In genomic region chr2:61534926-61535325, GRCh38 we compare ENCODE assay signal across 8 cellular contexts. TPM values are rescaled to one million over a fixed set of nuclear protein-coding genes. Genes with fewer than 3 reads are reported as not detected.
DNase-seq lines count a peak whose midpoint lies in the region; ATAC-seq, FAIRE-seq and TF ChIP-seq lines count a peak whose summit lies in the region.

No MANE protein-coding gene starts in this region.

- TF ChIP-seq EP300 in A549 (IDR thresholded peaks at IDR 0.05), result no peak

- CTCF ChIA-PET in A549 (lab: Yijun Ruan, JAX), result interaction anchor here (0.9 to 1.9 kb wide), 3 partner anchors 57 to 101 kb away, joined by 3 to 9 read pairs (median 4); no protein-coding TSS in a partner anchor

- H3K27ac ChIP-seq in A549 (peak overlapping the region; percentile 62 to 97; a peak in 5 of 6 replicates), mesendoderm (ENCODE audit: low read depth, low read length) (no peak overlapping the region), testis (peak overlapping the region in 1 of 2 donors; percentile 94)

- no peaks in the 10 kb centered on the region for H3K79me1 ChIP-seq in mesendoderm (ENCODE audit: low read length)

- no peak overlapping the region for H3K56ac ChIP-seq in mesendoderm (ENCODE audit: low read length)

- H2BK120ac ChIP-seq in mesendoderm (ENCODE audit: low read depth, low read length), result no peak overlapping the region

- no peak for TF ChIP-seq POLR2A in A549 (IDR thresholded peaks at IDR 0.05; ENCODE audit: low read length)
- TF ChIP-seq POLR2A in testis (IDR thresholded peaks at IDR 0.05), result no peak

- H3K79me2 ChIP-seq in mesendoderm (ENCODE audit: control insufficient read depth, insufficient read depth, low read length), result peaks cover 63% of the 10 kb centered on the region

- no peak overlapping the region for H2AK5ac ChIP-seq in mesendoderm (ENCODE audit: low read length)

- DNase-seq in A549 (ENCODE audit: low read depth in 1 of 2, low spot score in 1 of 2) (no peak), HAP-1 (ENCODE audit: low spot score in 2 of 2) (no peak), astrocyte of the cerebellum (ENCODE audit: low read depth) (no peak), mesendoderm (no peak), testis (no peak), OCI-M2 (lab: John Stamatoyannopoulos, UW; ENCODE audit: unreplicated experiment) (no peak), NCI-H2029 treated with DMSO at 0.1 percent for 48 hours (lab: John Stamatoyannopoulos, UW) (no peak)

- H3K23ac ChIP-seq in mesendoderm (ENCODE audit: low read length), result no peak overlapping the region

- H3K4me3 ChIP-seq in A549 (peak overlapping the region; percentile 83), HAP-1 (peak overlapping the region; percentile 77), astrocyte of the cerebellum (ENCODE audit: low read depth, low read length) (peak overlapping the region; percentile 66), mesendoderm (ENCODE audit: low read length) (no peak overlapping the region), testis (no peak overlapping the region)

- peak overlapping the region; percentile 38 for H3K9ac ChIP-seq in mesendoderm (ENCODE audit: low read length)

- H3K27me3 ChIP-seq in HAP-1 (ENCODE audit: low read depth) (no peaks in the 10 kb centered on the region), mesendoderm (ENCODE audit: insufficient read depth, low read length, poor library complexity) (no peaks in the 10 kb centered on the region), testis (no peaks in the 10 kb centered on the region)

- H3K9me3 ChIP-seq in A549 (no peaks in the 10 kb centered on the region), HAP-1 (no peaks in the 10 kb centered on the region), testis (no peaks in the 10 kb centered on the region)

- H2BK5ac ChIP-seq in mesendoderm (ENCODE audit: low read length), result no peak overlapping the region

- no peak overlapping the region for H3K4ac ChIP-seq in mesendoderm (ENCODE audit: low read depth, low read length)

- 40% methylated on average over 2 of the region's 2 CpGs for WGBS in A549 (ENCODE audit: missing lambda C conversion rate)
- WGBS in mesendoderm (ENCODE audit: extremely low coverage, insufficient coverage, low lambda C conversion rate), result no CpG with 5 or more reads among the region's 2 CpGs
- WGBS in testis, 2 donors, result 19 to 25% methylated on average over 2 of the region's 2 CpGs

- TF ChIP-seq CTCF in A549 (IDR thresholded peaks at IDR 0.05), result no peak
- no peak for TF ChIP-seq CTCF in astrocyte of the cerebellum (IDR thresholded peaks at IDR 0.05; ENCODE audit: low read depth, low read length, missing control alignments)
- TF ChIP-seq CTCF in testis (IDR thresholded peaks at IDR 0.05), result no peak

- intact Hi-C loops in testis (cut with DNase I; ENCODE audit: low total_unique reads), result no loop called here

- peaks cover 52% of the 10 kb centered on the region for H3K4me1 ChIP-seq in A549
- peaks cover 51% of the 10 kb centered on the region for H3K4me1 ChIP-seq in HAP-1
- H3K4me1 ChIP-seq in mesendoderm (ENCODE audit: control insufficient read depth, low read depth, low read length), result peaks cover 5% of the 10 kb centered on the region
- peaks cover 15% of the 10 kb centered on the region for H3K4me1 ChIP-seq in testis

- TF ChIP-seq RAD21 in A549 (conservative IDR thresholded peaks at IDR 0.05 in 1 of 2, IDR thresholded peaks at IDR 0.05 in 1 of 2), result no peak

- no peak overlapping the region for H4K5ac ChIP-seq in mesendoderm (ENCODE audit: low read length)

- POLR2A ChIA-PET in A549 (lab: Yijun Ruan, JAX), result interaction anchor here (0.6 to 1.7 kb wide), 2 partner anchors 319 to 339 kb away, joined by 4 to 5 read pairs; partner anchors contain the start of gene FAM161A

- ATAC-seq in A549, result no peak
- no peak for ATAC-seq in HG03342 (IDR thresholded peaks at IDR 0.05; ENCODE audit: unreplicated experiment)

- H3K36me3 ChIP-seq in HAP-1 (replicated peaks), result peaks cover 42% of the 10 kb centered on the region
- H3K36me3 ChIP-seq in mesendoderm (ENCODE audit: control insufficient read depth, insufficient read depth, low read length), result no peaks in the 10 kb centered on the region
- H3K36me3 ChIP-seq in testis (ENCODE audit: low read depth, missing control alignments), result no peaks in the 10 kb centered on the region

- in situ Hi-C loops in HAP-1 (cut with MboI; ENCODE audit: low sequenced_read_pairs) (loop anchor here (10.0 kb wide), 1 partner anchor 130 kb away; no protein-coding TSS in a partner anchor), astrocyte of the cerebellum (cut with HindIII; ENCODE audit: low sequenced_read_pairs) (no loop called here)

- H2BK15ac ChIP-seq in mesendoderm (replicated peaks; ENCODE audit: low read depth), result no peak overlapping the region

- no peak overlapping the region for H3K18ac ChIP-seq in mesendoderm (ENCODE audit: low read length)

- FAIRE-seq in A549 (lab: Jason Lieb, UNC), result no peak

- H4K8ac ChIP-seq in mesendoderm (ENCODE audit: low read depth, low read length), result no peak overlapping the region

- H3K4me2 ChIP-seq in A549 (peak overlapping the region; percentile 84), mesendoderm (ENCODE audit: low read length) (peak overlapping the region; percentile 1)

TF ChIP-seq in A549, 52 proteins besides CTCF, POLR2A, EP300 and RAD21:
- TF ChIP-seq GATA3 (IDR thresholded peaks at IDR 0.05; ENCODE audit: borderline replicate concordance) (no peak), JUNB (IDR thresholded peaks at IDR 0.05) (no peak), ATOH8 (CRISPR knock-in tag; IDR thresholded peaks at IDR 0.05; ENCODE audit: low read depth) (no peak), MAX (IDR thresholded peaks at IDR 0.05) (no peak), MAZ (IDR thresholded peaks at IDR 0.05; ENCODE audit: borderline replicate concordance, low read depth, low read length) (no peak), EHF (CRISPR knock-in tag; IDR thresholded peaks at IDR 0.05) (no peak), HES2 (IDR thresholded peaks at IDR 0.05) (no peak), ZNF302 (CRISPR knock-in tag; IDR thresholded peaks at IDR 0.05) (no peak), RFX5 (IDR thresholded peaks at IDR 0.05) (no peak)

RNA-seq across cellular contexts. Expression of gene XPO1, which starts 3.2 kb away (rescaled TPM):
- 173 and 216 TPM in 2 replicates for polyA plus RNA-seq in A549 (2011; rRNA removed)
- 52.6 and 56.2 TPM in 2 replicates for polyA plus RNA-seq in A549 (2012; cell fraction: cytosol; rRNA removed)
- 41.9 and 72.3 TPM in 2 replicates for polyA plus RNA-seq in A549 (2012; cell fraction: nucleus; rRNA removed)
- polyA plus RNA-seq in A549 (2017; fragmentation: RNase III; extraction: RNeasy Plus Mini Kit Qiagen cat#74134 plus additional on column Dnase treatment), result 152 to 154 TPM (median 153 TPM) in 3 replicates
- 77.7 and 97.4 TPM in 2 replicates for polyA minus RNA-seq in A549 (2011; rRNA and poly(A)+ RNA removed)
- polyA plus RNA-seq in mesendoderm (2013, experiment 1 of 2), result 155 TPM
- polyA plus RNA-seq in mesendoderm (2013, experiment 2 of 2), result 153 TPM
- 100 to 1,000 TPM; 236 to 239 TPM for total RNA-seq in testis
- polyA plus RNA-seq in testis (ENCODE audit: insufficient read depth, low read depth, low replicate concordance), result 108 TPM

Comparison
In these comparisons a context has a peak if more than half of its experiments do, and no peak if none do; other contexts are left out.
1. H3K4me3 ChIP-seq: peak in A549 (single experiment), HAP-1 (single experiment) and astrocyte of the cerebellum (single experiment); none in mesendoderm (single experiment) and testis (0 of 2).